ENCODE assay signal across 11 cellular contexts in the genomic region with DNA sequence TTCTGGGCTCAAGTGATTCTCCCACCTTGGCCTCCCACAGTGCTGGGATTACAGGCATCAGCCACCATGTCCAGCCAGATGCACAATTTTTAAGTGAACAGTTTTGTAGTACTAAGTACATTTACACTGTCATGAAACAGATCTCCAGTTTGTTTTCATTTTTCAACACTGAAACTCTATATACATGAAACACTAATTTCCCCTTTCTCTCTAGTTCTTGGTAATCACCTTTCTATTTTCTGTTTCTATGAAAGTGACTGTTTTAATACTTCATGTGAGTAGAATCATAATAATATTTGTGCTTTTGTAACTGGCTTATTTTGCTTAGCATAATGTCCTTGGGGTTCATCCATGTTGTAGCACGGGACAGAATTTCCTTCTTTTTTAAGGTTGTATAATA.
A peak's percentile ranks its signal among the peaks of the same experiment; 100 is the strongest.
DNase-seq lines count a peak whose midpoint lies in the region; ATAC-seq, FAIRE-seq and TF ChIP-seq lines count a peak whose summit lies in the region.
"Had no signal": no experiment of that assay in that cellular context is flagged by ENCODE, and none has a peak within 500 bp of the region (broad histone marks: within the 10 kb centered on the region; RNA-seq: fewer than 3 reads in every experiment).

No MANE protein-coding gene starts in this region.

- ATAC-seq in GM18502 (IDR thresholded peaks at IDR 0.05; ENCODE audit: poor library complexity, unreplicated experiment) (peak; percentile 96), GM19372 (IDR thresholded peaks at IDR 0.05; ENCODE audit: low read depth, unreplicated experiment) (peak; percentile 88), HG02798 (IDR thresholded peaks at IDR 0.05; ENCODE audit: poor library complexity, unreplicated experiment) (peak; percentile 97), HG03469 (IDR thresholded peaks at IDR 0.05; ENCODE audit: unreplicated experiment) (peak; percentile 87)
- ATAC-seq: WTC11 had no signal

- H3K4me3 Mint-ChIP-seq in CD8-positive, alpha-beta memory T cell, result no peak overlapping the region
- no peak overlapping the region for H3K4me3 Mint-ChIP-seq in mesothelial cell of epicardium
- H3K4me3 Mint-ChIP-seq: CD4-positive, alpha-beta T cell; WTC11 had no signal

- peaks cover 14 to 61% (median 28%) of the 10 kb centered on the region in 3 donors for H3K36me3 Mint-ChIP-seq in CD8-positive, alpha-beta memory T cell
- peaks cover 11% of the 10 kb centered on the region for H3K36me3 Mint-ChIP-seq in mesothelial cell of epicardium
- H3K36me3 Mint-ChIP-seq: WTC11 had no signal

- no peak overlapping the region for H3K4me3 ChIP-seq in CD8-positive, alpha-beta memory T cell (ENCODE audit: low read length)

- POLR2A ChIA-PET in CD8-positive, alpha-beta memory T cell (lab: Charles Lee), result no interaction called here

- H3K36me3 ChIP-seq in CD8-positive, alpha-beta memory T cell (ENCODE audit: insufficient read depth, low read length), result no peaks in the 10 kb centered on the region

- H3K4me1 Mint-ChIP-seq in CD8-positive, alpha-beta memory T cell, result peaks cover 0 to 5% (median 0%) of the 10 kb centered on the region in 3 donors
- peaks cover 9% of the 10 kb centered on the region for H3K4me1 Mint-ChIP-seq in mesothelial cell of epicardium

- H3K27ac ChIP-seq in CD8-positive, alpha-beta memory T cell (ENCODE audit: low read depth, low read length), result no peak overlapping the region

- DNase-seq in NOMO-1 treated with DMSO at 0.1 percent for 48 hours (lab: John Stamatoyannopoulos, UW; ENCODE audit: unreplicated experiment), result no peak
- DNase-seq in D721Med (ENCODE audit: insufficient read length, low spot score), result no peak
- DNase-seq in CD8-positive, alpha-beta memory T cell, result no peak
- no peak for DNase-seq in mesothelial cell of epicardium (ENCODE audit: low spot score in 2 of 2, unreplicated experiment in 2 of 2)
- DNase-seq: CD4-positive, alpha-beta T cell; NCI-H2107 had no signal

- H3K4me1 ChIP-seq in CD8-positive, alpha-beta memory T cell (ENCODE audit: insufficient read depth, low read length), result no peaks in the 10 kb centered on the region

- peak overlapping the region in 1 of 8 donors; percentile 41 for H3K27ac Mint-ChIP-seq in CD8-positive, alpha-beta memory T cell
- H3K27ac Mint-ChIP-seq in mesothelial cell of epicardium, result no peak overlapping the region
- H3K27ac Mint-ChIP-seq: CD4-positive, alpha-beta T cell; WTC11 had no signal

- no peaks in the 10 kb centered on the region for H3K27me3 Mint-ChIP-seq in CD8-positive, alpha-beta memory T cell
- H3K27me3 Mint-ChIP-seq in mesothelial cell of epicardium (ENCODE audit: low read depth), result no peaks in the 10 kb centered on the region
- H3K27me3 Mint-ChIP-seq: CD4-positive, alpha-beta T cell had no signal

- no peaks in the 10 kb centered on the region for H3K27me3 ChIP-seq in CD8-positive, alpha-beta memory T cell (ENCODE audit: insufficient read depth, low read length, poor library complexity, severe bottlenecking)

- no peaks in the 10 kb centered on the region for H3K9me3 ChIP-seq in CD8-positive, alpha-beta memory T cell (ENCODE audit: low read length)

- H3K9me3 Mint-ChIP-seq in CD8-positive, alpha-beta memory T cell, result no peaks in the 10 kb centered on the region
- H3K9me3 Mint-ChIP-seq in mesothelial cell of epicardium, result peaks cover 2% of the 10 kb centered on the region
- H3K9me3 Mint-ChIP-seq: CD4-positive, alpha-beta T cell; WTC11 had no signal

- no peak for FAIRE-seq in D721Med (lab: Jason Lieb, UNC)

- CTCF ChIA-PET in CD8-positive, alpha-beta memory T cell (lab: Charles Lee), result no interaction called here

- TF ChIP-seq CTCF in D721Med (IDR thresholded peaks at IDR 0.05; ENCODE audit: insufficient read depth, missing control alignments) (no peak), mesothelial cell of epicardium (IDR thresholded peaks at IDR 0.05; ENCODE audit: unreplicated experiment) (no peak)
